In the genomic region with DNA sequence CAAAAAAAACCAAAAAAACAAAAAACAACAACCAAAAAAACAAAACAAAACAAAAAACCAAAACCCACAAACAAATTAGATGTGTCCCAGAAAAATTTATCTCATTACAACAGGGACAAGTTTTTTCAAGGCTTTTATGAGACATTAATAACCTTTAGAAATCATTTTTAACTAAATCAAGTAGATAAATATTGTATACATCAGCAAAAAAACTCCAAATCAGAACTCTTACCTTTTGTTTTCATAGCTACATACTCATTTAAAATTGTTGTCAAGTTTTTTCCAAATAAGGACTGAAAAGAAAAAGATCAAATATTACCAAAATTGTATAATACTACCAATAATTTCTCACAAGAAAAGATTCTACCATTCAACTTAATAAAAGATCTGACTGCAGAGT, we compare ENCODE assay signal across 14 cellular contexts. TPM values are rescaled to one million over a fixed set of nuclear protein-coding genes. Genes with fewer than 3 reads are reported as not detected.
DNase-seq lines count a peak whose midpoint lies in the region; ATAC-seq and TF ChIP-seq lines count a peak whose summit lies in the region.
"Had no signal": no experiment of that assay in that cellular context is flagged by ENCODE, and none has a peak within 500 bp of the region (broad histone marks: within the 10 kb centered on the region; RNA-seq: fewer than 3 reads in every experiment).

No MANE protein-coding gene starts in this region.

- peaks cover 12% of the 10 kb centered on the region for H3K36me3 Mint-ChIP-seq in activated naive CD4-positive, alpha-beta T cell treated with anti-CD3 and anti-CD28 coated beads, Interleukin-2, amount 50 U/mL, for 24 hours
- H3K36me3 Mint-ChIP-seq in CD4-positive, alpha-beta T cell (ENCODE audit: low read depth), result peaks cover 91% of the 10 kb centered on the region
- H3K36me3 Mint-ChIP-seq in T-helper 17 cell (ENCODE audit: low read depth), result peaks cover under 1% of the 10 kb centered on the region

- no peak for ATAC-seq in CD4-positive, alpha-beta T cell (ENCODE audit: poor library complexity)
- no peak for ATAC-seq in T-helper 17 cell
- ATAC-seq in GM18502 (IDR thresholded peaks at IDR 0.05; ENCODE audit: poor library complexity, unreplicated experiment), result no peak
- no peak for ATAC-seq in stimulated activated naive CD8-positive, alpha-beta T cell treated with anti-CD3 and anti-CD28 coated beads, Interleukin-15, amount 100 ng/mL, for 72 hours

- intact Hi-C loops in CD4-positive, alpha-beta T cell (cut with DNase I, micrococcal nuclease), result loop anchor here in 1 of 2 experiments (5.0 kb wide), 1 partner anchor 114 kb away; no protein-coding TSS in a partner anchor

- CTCF ChIA-PET in CD4-positive, alpha-beta T cell (lab: Charles Lee), result interaction anchor here (0.7 to 1.3 kb wide), 2 partner anchors 10 to 29 kb away, joined by 3 read pairs; a partner anchor contains a TSS

- no peak for TF ChIP-seq CTCF in CD4-positive, alpha-beta T cell (IDR thresholded peaks at IDR 0.05)

- H3K9me3 Mint-ChIP-seq in activated naive CD4-positive, alpha-beta T cell treated with anti-CD3 and anti-CD28 coated beads, Interleukin-2, amount 50 U/mL, for 24 hours, result no peaks in the 10 kb centered on the region
- H3K9me3 Mint-ChIP-seq in CD4-positive, alpha-beta T cell, result no peaks in the 10 kb centered on the region
- H3K9me3 Mint-ChIP-seq in stimulated activated naive CD8-positive, alpha-beta T cell treated with anti-CD3 and anti-CD28 coated beads, Interleukin-15, amount 100 ng/mL, for 72 hours, result no peaks in the 10 kb centered on the region
- H3K9me3 Mint-ChIP-seq: CD4-positive, CD25-positive, alpha-beta regulatory T cell had no signal

- no peaks in the 10 kb centered on the region for H3K9me3 ChIP-seq in CD4-positive, alpha-beta T cell (ENCODE audit: control insufficient read depth, low read length)
- H3K9me3 ChIP-seq in T-helper 17 cell (ENCODE audit: control insufficient read depth, low read length, poor library complexity, severe bottlenecking), result no peaks in the 10 kb centered on the region
- H3K9me3 ChIP-seq: Caco-2, HAP-1 had no signal

- H3K27me3 ChIP-seq in CD4-positive, alpha-beta T cell (ENCODE audit: control insufficient read depth, insufficient read depth, low read length), result no peaks in the 10 kb centered on the region
- H3K27me3 ChIP-seq: BLaER1 treated with 17β-estradiol and CSF1 and Interleukin-3, amounts not matched to agents 10 nM and 100 nM had no signal

- peak overlapping the region; percentile 81 for H3K27ac Mint-ChIP-seq in activated naive CD4-positive, alpha-beta T cell treated with anti-CD3 and anti-CD28 coated beads, Interleukin-2, amount 50 U/mL, for 24 hours
- H3K27ac Mint-ChIP-seq in CD4-positive, alpha-beta T cell, result peak overlapping the region; percentile 53
- peak overlapping the region; percentile 67 for H3K27ac Mint-ChIP-seq in T-helper 17 cell
- peak overlapping the region in 1 of 2 donors; percentile 42 for H3K27ac Mint-ChIP-seq in stimulated activated naive CD8-positive, alpha-beta T cell treated with anti-CD3 and anti-CD28 coated beads, Interleukin-15, amount 100 ng/mL, for 72 hours
- H3K27ac Mint-ChIP-seq: B cell had no signal

- H3K27ac ChIP-seq in CD4-positive, alpha-beta T cell (ENCODE audit: low read depth, low read length), result no peak overlapping the region
- H3K27ac ChIP-seq: BLaER1 treated with 17β-estradiol and CSF1 and Interleukin-3, amounts not matched to agents 10 nM and 100 nM had no signal

- no peak overlapping the region for H3K4me3 Mint-ChIP-seq in activated naive CD4-positive, alpha-beta T cell treated with anti-CD3 and anti-CD28 coated beads, Interleukin-2, amount 50 U/mL, for 24 hours
- no peak overlapping the region for H3K4me3 Mint-ChIP-seq in CD4-positive, alpha-beta T cell
- no peak overlapping the region for H3K4me3 Mint-ChIP-seq in T-helper 17 cell
- H3K4me3 Mint-ChIP-seq in stimulated activated naive CD8-positive, alpha-beta T cell treated with anti-CD3 and anti-CD28 coated beads, Interleukin-15, amount 100 ng/mL, for 72 hours, result no peak overlapping the region
- H3K4me3 Mint-ChIP-seq: B cell had no signal

- H3K27me3 Mint-ChIP-seq in activated naive CD4-positive, alpha-beta T cell treated with anti-CD3 and anti-CD28 coated beads, Interleukin-2, amount 50 U/mL, for 24 hours, result no peaks in the 10 kb centered on the region
- H3K27me3 Mint-ChIP-seq in CD4-positive, alpha-beta T cell, result no peaks in the 10 kb centered on the region
- H3K27me3 Mint-ChIP-seq in T-helper 17 cell, result no peaks in the 10 kb centered on the region
- H3K27me3 Mint-ChIP-seq in stimulated activated naive CD8-positive, alpha-beta T cell treated with anti-CD3 and anti-CD28 coated beads, Interleukin-15, amount 100 ng/mL, for 72 hours, result no peaks in the 10 kb centered on the region
- H3K27me3 Mint-ChIP-seq: B cell; CD4-positive, CD25-positive, alpha-beta regulatory T cell had no signal

- no peak for DNase-seq in activated naive CD4-positive, alpha-beta T cell treated with Interleukin-2 at 50 U/mL for 16 hours
- no peak for DNase-seq in CD4-positive, alpha-beta T cell
- DNase-seq in T-helper 17 cell, result no peak
- DNase-seq in NOMO-1 (lab: John Stamatoyannopoulos, UW; ENCODE audit: unreplicated experiment in 2 of 2), result no peak
- no peak for DNase-seq in stimulated activated naive CD8-positive, alpha-beta T cell treated with anti-CD3 and anti-CD28 coated beads, Interleukin-15, amount 100 ng/mL, for 72 hours
- DNase-seq: 8988T; Caco-2; CD4-positive, CD25-positive, alpha-beta regulatory T cell; GDM1 had no signal

- POLR2A ChIA-PET in CD4-positive, alpha-beta T cell (lab: Charles Lee), result interaction anchor here (0.7 kb wide), 1 partner anchor 19 kb away, joined by 3 read pairs; no protein-coding TSS in a partner anchor

- H3K4me1 Mint-ChIP-seq in activated naive CD4-positive, alpha-beta T cell treated with anti-CD3 and anti-CD28 coated beads, Interleukin-2, amount 50 U/mL, for 24 hours, result peaks cover 47% of the 10 kb centered on the region
- peaks cover 41% of the 10 kb centered on the region for H3K4me1 Mint-ChIP-seq in CD4-positive, alpha-beta T cell (ENCODE audit: low read depth)
- peaks cover 8% of the 10 kb centered on the region for H3K4me1 Mint-ChIP-seq in T-helper 17 cell
- H3K4me1 Mint-ChIP-seq in stimulated activated naive CD8-positive, alpha-beta T cell treated with anti-CD3 and anti-CD28 coated beads, Interleukin-15, amount 100 ng/mL, for 72 hours, result peaks cover 13% of the 10 kb centered on the region

RNA-seq across cellular contexts. Expression of a gene that starts 28.7 kb away (rescaled TPM):
- total RNA-seq in CD4-positive, alpha-beta T cell, result 10 to 100 TPM; 25.4 to 28.9 TPM
- total RNA-seq in T-helper 17 cell, result 10 to 100 TPM; 23.3 to 31.0 TPM

RNA-seq across cellular contexts. Expression of a gene that starts 29.1 kb away (rescaled TPM):
- 100 to 1,000 TPM; 307 to 329 TPM for total RNA-seq in CD4-positive, alpha-beta T cell
- 100 to 1,000 TPM; 203 to 260 TPM for total RNA-seq in T-helper 17 cell
